Comparison of ENCODE assay signal across 1 cellular context in genomic region chr6:157229219-157229607, GRCh38.
TF ChIP-seq lines count a peak whose summit lies in the region.

No MANE protein-coding gene starts in this region.

TF ChIP-seq in K562, 482 proteins besides CTCF, POLR2A, EP300 and RAD21 (continued from another document):
- TF ChIP-seq MGA (IDR thresholded peaks at IDR 0.05) (no peak), RREB1 (CRISPR knock-in tag; IDR thresholded peaks at IDR 0.05) (no peak), CBFB (CRISPR knock-in tag; IDR thresholded peaks at IDR 0.05) (0 out of 2 replicates have a peak, but pooled peaks have one; percentile 57)
